2 cellular contexts compared by ENCODE assay signal in the genomic region with DNA sequence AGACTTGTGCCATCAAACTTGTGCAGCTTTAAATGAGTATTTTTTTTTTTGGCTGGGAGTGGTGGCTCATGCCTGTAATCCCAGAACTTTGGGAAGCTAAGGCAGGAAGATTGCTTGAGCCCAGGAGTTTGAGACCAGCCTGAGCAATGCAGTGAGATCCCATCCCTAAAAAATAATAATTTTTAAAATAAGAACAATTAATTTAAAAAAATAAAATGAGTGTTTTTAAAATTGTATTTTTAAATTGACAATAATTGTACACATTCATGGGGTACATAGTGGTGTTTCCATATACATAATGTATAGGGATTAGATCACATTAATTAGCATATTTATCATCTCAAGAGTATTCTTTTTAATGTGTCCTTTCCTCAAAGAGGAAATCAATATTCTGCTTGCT.
TF ChIP-seq lines count a peak whose summit lies in the region.

No MANE protein-coding gene starts in this region.

TF ChIP-seq in SK-N-SH, 30 proteins besides CTCF, POLR2A, EP300 and RAD21 (continued from another document):
- TF ChIP-seq, protein P1, sequence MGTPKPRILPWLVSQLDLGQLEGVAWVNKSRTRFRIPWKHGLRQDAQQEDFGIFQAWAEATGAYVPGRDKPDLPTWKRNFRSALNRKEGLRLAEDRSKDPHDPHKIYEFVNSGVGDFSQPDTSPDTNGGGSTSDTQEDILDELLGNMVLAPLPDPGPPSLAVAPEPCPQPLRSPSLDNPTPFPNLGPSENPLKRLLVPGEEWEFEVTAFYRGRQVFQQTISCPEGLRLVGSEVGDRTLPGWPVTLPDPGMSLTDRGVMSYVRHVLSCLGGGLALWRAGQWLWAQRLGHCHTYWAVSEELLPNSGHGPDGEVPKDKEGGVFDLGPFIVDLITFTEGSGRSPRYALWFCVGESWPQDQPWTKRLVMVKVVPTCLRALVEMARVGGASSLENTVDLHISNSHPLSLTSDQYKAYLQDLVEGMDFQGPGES (IDR thresholded peaks at IDR 0.05; ENCODE audit: low read depth, low read length): no peak

TF ChIP-seq in SK-N-SH treated with all-trans-retinoic acid at 6 μM for 48 hours, 23 proteins besides CTCF, POLR2A, EP300 and RAD21 (continued from another document):
- TF ChIP-seq, protein P2, sequence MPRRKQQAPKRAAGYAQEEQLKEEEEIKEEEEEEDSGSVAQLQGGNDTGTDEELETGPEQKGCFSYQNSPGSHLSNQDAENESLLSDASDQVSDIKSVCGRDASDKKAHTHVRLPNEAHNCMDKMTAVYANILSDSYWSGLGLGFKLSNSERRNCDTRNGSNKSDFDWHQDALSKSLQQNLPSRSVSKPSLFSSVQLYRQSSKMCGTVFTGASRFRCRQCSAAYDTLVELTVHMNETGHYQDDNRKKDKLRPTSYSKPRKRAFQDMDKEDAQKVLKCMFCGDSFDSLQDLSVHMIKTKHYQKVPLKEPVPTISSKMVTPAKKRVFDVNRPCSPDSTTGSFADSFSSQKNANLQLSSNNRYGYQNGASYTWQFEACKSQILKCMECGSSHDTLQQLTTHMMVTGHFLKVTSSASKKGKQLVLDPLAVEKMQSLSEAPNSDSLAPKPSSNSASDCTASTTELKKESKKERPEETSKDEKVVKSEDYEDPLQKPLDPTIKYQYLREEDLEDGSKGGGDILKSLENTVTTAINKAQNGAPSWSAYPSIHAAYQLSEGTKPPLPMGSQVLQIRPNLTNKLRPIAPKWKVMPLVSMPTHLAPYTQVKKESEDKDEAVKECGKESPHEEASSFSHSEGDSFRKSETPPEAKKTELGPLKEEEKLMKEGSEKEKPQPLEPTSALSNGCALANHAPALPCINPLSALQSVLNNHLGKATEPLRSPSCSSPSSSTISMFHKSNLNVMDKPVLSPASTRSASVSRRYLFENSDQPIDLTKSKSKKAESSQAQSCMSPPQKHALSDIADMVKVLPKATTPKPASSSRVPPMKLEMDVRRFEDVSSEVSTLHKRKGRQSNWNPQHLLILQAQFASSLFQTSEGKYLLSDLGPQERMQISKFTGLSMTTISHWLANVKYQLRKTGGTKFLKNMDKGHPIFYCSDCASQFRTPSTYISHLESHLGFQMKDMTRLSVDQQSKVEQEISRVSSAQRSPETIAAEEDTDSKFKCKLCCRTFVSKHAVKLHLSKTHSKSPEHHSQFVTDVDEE (CRISPR knock-in tag; IDR thresholded peaks at IDR 0.05): no peak
- TF ChIP-seq SNAI2 (CRISPR knock-in tag; IDR thresholded peaks at IDR 0.05) (no peak), ZFP3 (CRISPR knock-in tag; IDR thresholded peaks at IDR 0.05) (no peak), TOX (CRISPR knock-in tag; IDR thresholded peaks at IDR 0.05; ENCODE audit: borderline replicate concordance) (no peak), PPARA (CRISPR knock-in tag; IDR thresholded peaks at IDR 0.05; ENCODE audit: borderline replicate concordance) (no peak), ZC3H10 (CRISPR knock-in tag; IDR thresholded peaks at IDR 0.05) (no peak)
